Comparison of ENCODE assay signal across 8 cellular contexts in the genomic region with DNA sequence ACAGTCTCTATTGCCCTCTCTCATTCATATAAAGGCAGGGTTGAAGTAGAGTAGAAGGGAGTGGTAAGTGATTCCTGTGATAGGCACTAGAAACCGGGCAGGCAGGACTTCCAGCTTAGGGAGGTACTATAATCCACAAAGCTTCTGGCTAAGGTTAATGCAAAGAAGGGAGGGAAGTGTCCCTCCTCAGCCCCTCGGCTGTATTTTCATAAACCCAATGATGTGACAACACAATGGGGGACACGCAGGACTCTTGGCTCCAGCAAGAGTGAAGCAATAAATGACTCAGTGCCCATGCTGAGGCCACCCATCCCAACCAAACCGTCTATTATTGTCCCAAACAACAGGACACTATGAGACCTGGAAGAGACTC.
DNase-seq lines count a peak whose midpoint lies in the region; ATAC-seq and TF ChIP-seq lines count a peak whose summit lies in the region.

No MANE protein-coding gene starts in this region.

- no peaks in the 10 kb centered on the region for H3K9me2 ChIP-seq in Karpas-422 (replicated peaks; ENCODE audit: insufficient read depth, low read length)

- H3K4me2 ChIP-seq in Karpas-422 (ENCODE audit: low read depth, low read length, poor library complexity, severe bottlenecking), result peak overlapping the region; percentile 60

- H3K9ac ChIP-seq in Karpas-422 (ENCODE audit: low read length) (peak overlapping the region; percentile 55), colonic mucosa (ENCODE audit: low read depth in 2 of 2, low read length in 2 of 2) (peak overlapping the region in 1 of 2 donors; percentile 6)

- no peaks in the 10 kb centered on the region for H3K27me3 ChIP-seq in Karpas-422 (ENCODE audit: low read length)
- no peaks in the 10 kb centered on the region for H3K27me3 ChIP-seq in colonic mucosa

- H3K9me3 ChIP-seq in Karpas-422 (ENCODE audit: low read length) (no peaks in the 10 kb centered on the region), colonic mucosa (no peaks in the 10 kb centered on the region)

- no peaks in the 10 kb centered on the region for H3K27me3 Mint-ChIP-seq in osteocyte (ENCODE audit: unreplicated experiment)

- H3K4me3 Mint-ChIP-seq in osteocyte (ENCODE audit: unreplicated experiment), result peak overlapping the region; percentile 57

- H4K20me1 ChIP-seq in Karpas-422 (ENCODE audit: insufficient read depth, low read depth, low read length), result peaks cover 24% of the 10 kb centered on the region; the same call in 1 of the 2 replicates

- H2AFZ ChIP-seq in Karpas-422 (ENCODE audit: low read length), result no peak overlapping the region

- DNase-seq in Karpas-422 (no peak), colonic mucosa (no peak), osteocyte (ENCODE audit: extremely low spot score, unreplicated experiment) (no peak), SK-N-DZ (ENCODE audit: low spot score) (no peak), substantia nigra (lab: John Stamatoyannopoulos, UW) (no peak), DMS53 (lab: John Stamatoyannopoulos, UW) (no peak)

- H3K27ac Mint-ChIP-seq in osteocyte (ENCODE audit: unreplicated experiment), result peak overlapping the region; percentile 91

- H3K4me1 Mint-ChIP-seq in osteocyte (ENCODE audit: unreplicated experiment), result peaks cover 96% of the 10 kb centered on the region

- H3K27ac ChIP-seq in Karpas-422 (ENCODE audit: low read length) (peak overlapping the region; percentile 93), colonic mucosa (peak overlapping the region; percentile 58), substantia nigra (ENCODE audit: low read depth, low read length, poor library complexity, severe bottlenecking) (no peak overlapping the region)

- peaks cover 2% of the 10 kb centered on the region for H3K36me3 Mint-ChIP-seq in osteocyte (ENCODE audit: unreplicated experiment)

- H3K36me3 ChIP-seq in Karpas-422 (ENCODE audit: insufficient read depth, low read length) (peaks cover 15% of the 10 kb centered on the region), colonic mucosa (no peaks in the 10 kb centered on the region)

- H3K4me1 ChIP-seq in Karpas-422 (ENCODE audit: low read length) (peaks cover 100% of the 10 kb centered on the region), colonic mucosa (peaks cover 18% of the 10 kb centered on the region)

- peaks cover 100% of the 10 kb centered on the region for H3K79me2 ChIP-seq in Karpas-422 (ENCODE audit: low read length)

- intact Hi-C loops in colonic mucosa (cut with DNase I), result no loop called here

- TF ChIP-seq CTCF in colonic mucosa (IDR thresholded peaks at IDR 0.05), result no peak
- no peak for TF ChIP-seq CTCF in osteocyte (IDR thresholded peaks at IDR 0.05)

- no peaks in the 10 kb centered on the region for H3K9me3 Mint-ChIP-seq in osteocyte (ENCODE audit: unreplicated experiment)

- H3K4me3 ChIP-seq in Karpas-422 (ENCODE audit: low read length) (peak overlapping the region; percentile 55), colonic mucosa (no peak overlapping the region)

- peak; percentile 41 for ATAC-seq in GM18502 (IDR thresholded peaks at IDR 0.05; ENCODE audit: poor library complexity, unreplicated experiment)
- no peak for ATAC-seq in HG03135 (IDR thresholded peaks at IDR 0.05; ENCODE audit: unreplicated experiment)
